In genomic region chr1:30040081-30041019, GRCh38 we compare ENCODE assay signal across 27 cellular contexts.
"Had no signal": no experiment of that assay in that cellular context is flagged by ENCODE, and none has a peak within 500 bp of the region (broad histone marks: within the 10 kb centered on the region; RNA-seq: fewer than 3 reads in every experiment).

No MANE protein-coding gene starts in this region.

- ATAC-seq: Panc1, Right ventricle myocardium inferior, T-cell had no signal

- H3K4me3 ChIP-seq: SK-N-MC had no signal

- H3K27ac ChIP-seq: SK-N-MC, VCaP had no signal

- DNase-seq: activated CD4-positive, alpha-beta memory T cell treated with anti-CD3 and anti-CD28 coated beads for 36 hours; activated CD4-positive, alpha-beta T cell treated with anti-CD3 and anti-CD28 coated beads, Interleukin-2, amount 10 ng/mL, durations not matched to agents 7 days and 5 days; activated CD4-positive, CD25-positive, alpha-beta regulatory T cell; activated effector memory CD4-positive, alpha-beta T cell treated with Interleukin-2 at 50 U/mL for 16 hours; activated naive CD4-positive, alpha-beta T cell treated with Interleukin-2 at 50 U/mL for 16 hours; activated T-cell treated with anti-CD3 and anti-CD28 coated beads, Interleukin-2, amount 50 U/mL, for 24 hours; amygdala; Karpas-422; MM.1S; NCI-H1105; NCI-H1436 treated with DMSO at 0.1 percent for 48 hours; NCI-H187; NCI-H2081; NCI-H510A treated with DMSO at 0.1 percent for 48 hours; NCI-H69; NK-92 treated with Interleukin-12 subunit alpha and Interleukin-12 subunit beta, amount 100 ng/mL, for 24 hours; OCI-M1; RPMI8226; T-helper 2 cell; T1000 had no signal

- FAIRE-seq: astrocyte, TTC549 had no signal
